1 cellular context compared by ENCODE assay signal in genomic region chr10:35126530-35127288, GRCh38.
TF ChIP-seq lines count a peak whose summit lies in the region.

TSS of gene CREM (plus strand) at chr10:35126846. CDS start at chr10:35137836, 10,990 bp downstream.

TF ChIP-seq in K562, 482 proteins besides CTCF, POLR2A, EP300 and RAD21 (continued from another document and continues in another):
- TF ChIP-seq, protein P1, sequence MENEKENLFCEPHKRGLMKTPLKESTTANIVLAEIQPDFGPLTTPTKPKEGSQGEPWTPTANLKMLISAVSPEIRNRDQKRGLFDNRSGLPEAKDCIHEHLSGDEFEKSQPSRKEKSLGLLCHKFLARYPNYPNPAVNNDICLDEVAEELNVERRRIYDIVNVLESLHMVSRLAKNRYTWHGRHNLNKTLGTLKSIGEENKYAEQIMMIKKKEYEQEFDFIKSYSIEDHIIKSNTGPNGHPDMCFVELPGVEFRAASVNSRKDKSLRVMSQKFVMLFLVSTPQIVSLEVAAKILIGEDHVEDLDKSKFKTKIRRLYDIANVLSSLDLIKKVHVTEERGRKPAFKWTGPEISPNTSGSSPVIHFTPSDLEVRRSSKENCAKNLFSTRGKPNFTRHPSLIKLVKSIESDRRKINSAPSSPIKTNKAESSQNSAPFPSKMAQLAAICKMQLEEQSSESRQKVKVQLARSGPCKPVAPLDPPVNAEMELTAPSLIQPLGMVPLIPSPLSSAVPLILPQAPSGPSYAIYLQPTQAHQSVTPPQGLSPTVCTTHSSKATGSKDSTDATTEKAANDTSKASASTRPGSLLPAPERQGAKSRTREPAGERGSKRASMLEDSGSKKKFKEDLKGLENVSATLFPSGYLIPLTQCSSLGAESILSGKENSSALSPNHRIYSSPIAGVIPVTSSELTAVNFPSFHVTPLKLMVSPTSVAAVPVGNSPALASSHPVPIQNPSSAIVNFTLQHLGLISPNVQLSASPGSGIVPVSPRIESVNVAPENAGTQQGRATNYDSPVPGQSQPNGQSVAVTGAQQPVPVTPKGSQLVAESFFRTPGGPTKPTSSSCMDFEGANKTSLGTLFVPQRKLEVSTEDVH (IDR thresholded peaks at IDR 0.05; ENCODE audit: low read depth, partially characterized antibody) = peak; percentile 80
- TF ChIP-seq TBL1XR1 (IDR thresholded peaks at IDR 0.05; ENCODE audit: low read length in 2 of 2) (peak; percentile 26 to 53; a peak in 1 of 4 replicates), ZNF77 (CRISPR knock-in tag; IDR thresholded peaks at IDR 0.05) (no peak), NFIX (CRISPR knock-in tag; IDR thresholded peaks at IDR 0.05; ENCODE audit: low read depth) (no peak), ZKSCAN3 (CRISPR knock-in tag; IDR thresholded peaks at IDR 0.05) (no peak), SREBF2 (CRISPR knock-in tag; IDR thresholded peaks at IDR 0.05) (no peak), EZH2 (IDR thresholded peaks at IDR 0.05; ENCODE audit: borderline replicate concordance, low read depth, low read length) (no peak), ZNF174 (CRISPR knock-in tag; IDR thresholded peaks at IDR 0.05) (no peak), AFF4 (CRISPR knock-in tag; IDR thresholded peaks at IDR 0.05) (no peak; the same call in 1 of the 2 replicates), ZNF121 (CRISPR knock-in tag; conservative IDR thresholded peaks at IDR 0.05) (no peak), BMI1 (IDR thresholded peaks at IDR 0.05; ENCODE audit: low read length) (no peak), DEAF1 (CRISPR knock-in tag; IDR thresholded peaks at IDR 0.05) (peak; percentile 47), NFATC3 (IDR thresholded peaks at IDR 0.05) (no peak), TSC22D4 (tag; IDR thresholded peaks at IDR 0.05) (no peak), VEZF1 (CRISPR knock-in tag; IDR thresholded peaks at IDR 0.05) (peak; percentile 92), DIDO1 (tag; IDR thresholded peaks at IDR 0.05; ENCODE audit: low read depth) (no peak), IRF1 (CRISPR knock-in tag; IDR thresholded peaks at IDR 0.05; ENCODE audit: borderline replicate concordance) (no peak), FOXP4 (CRISPR knock-in tag; IDR thresholded peaks at IDR 0.05; ENCODE audit: borderline replicate concordance) (no peak), CREB1 (IDR thresholded peaks at IDR 0.05) (peak; percentile 98), CREB1 (CRISPR knock-in tag; IDR thresholded peaks at IDR 0.05) (peak; percentile 89), DNMT1 (IDR thresholded peaks at IDR 0.05) (no peak), ETV5 (CRISPR knock-in tag; IDR thresholded peaks at IDR 0.05; ENCODE audit: low read depth) (no peak), RBM15 (IDR thresholded peaks at IDR 0.05; ENCODE audit: insufficient read depth, low read length) (no peak), ZNF232 (CRISPR knock-in tag; IDR thresholded peaks at IDR 0.05) (no peak), RB1 (IDR thresholded peaks at IDR 0.05; ENCODE audit: low read depth) (peak; percentile 59), ZNF431 (CRISPR knock-in tag; IDR thresholded peaks at IDR 0.05) (no peak), RFX7 (CRISPR knock-in tag; IDR thresholded peaks at IDR 0.05) (no peak), LEF1 (IDR thresholded peaks at IDR 0.05) (peak; percentile 53; the same call in 1 of the 2 replicates), FOSL1 (tag; conservative IDR thresholded peaks at IDR 0.05) (0 out of 2 replicates have a peak, but pooled peaks have one; percentile 25), CBX5 (IDR thresholded peaks at IDR 0.05; ENCODE audit: borderline replicate concordance, low read depth) (peak; percentile 35; the same call in 1 of the 2 replicates), ELF1 (tag; IDR thresholded peaks at IDR 0.05) (peak; percentile 90), ZC3H4 (CRISPR knock-in tag; IDR thresholded peaks at IDR 0.05; ENCODE audit: borderline replicate concordance) (no peak), MEIS2 (IDR thresholded peaks at IDR 0.05; ENCODE audit: partially characterized antibody) (peak; percentile 78), ESRRA (IDR thresholded peaks at IDR 0.05; ENCODE audit: borderline replicate concordance, low read depth) (peak; percentile 57; the same call in 1 of the 2 replicates), GTF2F1 (IDR thresholded peaks at IDR 0.05; ENCODE audit: low read depth, low read length) (no peak), ZNF408 (CRISPR knock-in tag; IDR thresholded peaks at IDR 0.05; ENCODE audit: low read depth) (no peak), ZC3H11A (IDR thresholded peaks at IDR 0.05; ENCODE audit: low read depth, low read length) (no peak), BRF1 (IDR thresholded peaks at IDR 0.05; ENCODE audit: borderline replicate concordance, extremely low read depth, insufficient read length) (no peak)
- TF ChIP-seq, protein P2, sequence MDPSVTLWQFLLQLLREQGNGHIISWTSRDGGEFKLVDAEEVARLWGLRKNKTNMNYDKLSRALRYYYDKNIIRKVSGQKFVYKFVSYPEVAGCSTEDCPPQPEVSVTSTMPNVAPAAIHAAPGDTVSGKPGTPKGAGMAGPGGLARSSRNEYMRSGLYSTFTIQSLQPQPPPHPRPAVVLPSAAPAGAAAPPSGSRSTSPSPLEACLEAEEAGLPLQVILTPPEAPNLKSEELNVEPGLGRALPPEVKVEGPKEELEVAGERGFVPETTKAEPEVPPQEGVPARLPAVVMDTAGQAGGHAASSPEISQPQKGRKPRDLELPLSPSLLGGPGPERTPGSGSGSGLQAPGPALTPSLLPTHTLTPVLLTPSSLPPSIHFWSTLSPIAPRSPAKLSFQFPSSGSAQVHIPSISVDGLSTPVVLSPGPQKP (CRISPR knock-in tag; IDR thresholded peaks at IDR 0.05) = no peak
- TF ChIP-seq, protein P3, sequence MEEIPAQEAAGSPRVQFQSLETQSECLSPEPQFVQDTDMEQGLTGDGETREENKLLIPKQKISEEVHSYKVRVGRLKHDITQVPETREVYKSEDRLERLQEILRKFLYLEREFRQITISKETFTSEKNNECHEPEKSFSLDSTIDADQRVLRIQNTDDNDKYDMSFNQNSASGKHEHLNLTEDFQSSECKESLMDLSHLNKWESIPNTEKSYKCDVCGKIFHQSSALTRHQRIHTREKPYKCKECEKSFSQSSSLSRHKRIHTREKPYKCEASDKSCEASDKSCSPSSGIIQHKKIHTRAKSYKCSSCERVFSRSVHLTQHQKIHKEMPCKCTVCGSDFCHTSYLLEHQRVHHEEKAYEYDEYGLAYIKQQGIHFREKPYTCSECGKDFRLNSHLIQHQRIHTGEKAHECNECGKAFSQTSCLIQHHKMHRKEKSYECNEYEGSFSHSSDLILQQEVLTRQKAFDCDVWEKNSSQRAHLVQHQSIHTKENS (CRISPR knock-in tag; IDR thresholded peaks at IDR 0.05) = no peak
- TF ChIP-seq, protein P4, sequence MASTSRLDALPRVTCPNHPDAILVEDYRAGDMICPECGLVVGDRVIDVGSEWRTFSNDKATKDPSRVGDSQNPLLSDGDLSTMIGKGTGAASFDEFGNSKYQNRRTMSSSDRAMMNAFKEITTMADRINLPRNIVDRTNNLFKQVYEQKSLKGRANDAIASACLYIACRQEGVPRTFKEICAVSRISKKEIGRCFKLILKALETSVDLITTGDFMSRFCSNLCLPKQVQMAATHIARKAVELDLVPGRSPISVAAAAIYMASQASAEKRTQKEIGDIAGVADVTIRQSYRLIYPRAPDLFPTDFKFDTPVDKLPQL (IDR thresholded peaks at IDR 0.05; ENCODE audit: extremely low read depth, insufficient read length) = peak; percentile 19
- TF ChIP-seq, protein P5, sequence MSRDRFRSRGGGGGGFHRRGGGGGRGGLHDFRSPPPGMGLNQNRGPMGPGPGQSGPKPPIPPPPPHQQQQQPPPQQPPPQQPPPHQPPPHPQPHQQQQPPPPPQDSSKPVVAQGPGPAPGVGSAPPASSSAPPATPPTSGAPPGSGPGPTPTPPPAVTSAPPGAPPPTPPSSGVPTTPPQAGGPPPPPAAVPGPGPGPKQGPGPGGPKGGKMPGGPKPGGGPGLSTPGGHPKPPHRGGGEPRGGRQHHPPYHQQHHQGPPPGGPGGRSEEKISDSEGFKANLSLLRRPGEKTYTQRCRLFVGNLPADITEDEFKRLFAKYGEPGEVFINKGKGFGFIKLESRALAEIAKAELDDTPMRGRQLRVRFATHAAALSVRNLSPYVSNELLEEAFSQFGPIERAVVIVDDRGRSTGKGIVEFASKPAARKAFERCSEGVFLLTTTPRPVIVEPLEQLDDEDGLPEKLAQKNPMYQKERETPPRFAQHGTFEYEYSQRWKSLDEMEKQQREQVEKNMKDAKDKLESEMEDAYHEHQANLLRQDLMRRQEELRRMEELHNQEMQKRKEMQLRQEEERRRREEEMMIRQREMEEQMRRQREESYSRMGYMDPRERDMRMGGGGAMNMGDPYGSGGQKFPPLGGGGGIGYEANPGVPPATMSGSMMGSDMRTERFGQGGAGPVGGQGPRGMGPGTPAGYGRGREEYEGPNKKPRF (IDR thresholded peaks at IDR 0.05; ENCODE audit: low read depth, low read length) = no peak
- TF ChIP-seq, protein P6, sequence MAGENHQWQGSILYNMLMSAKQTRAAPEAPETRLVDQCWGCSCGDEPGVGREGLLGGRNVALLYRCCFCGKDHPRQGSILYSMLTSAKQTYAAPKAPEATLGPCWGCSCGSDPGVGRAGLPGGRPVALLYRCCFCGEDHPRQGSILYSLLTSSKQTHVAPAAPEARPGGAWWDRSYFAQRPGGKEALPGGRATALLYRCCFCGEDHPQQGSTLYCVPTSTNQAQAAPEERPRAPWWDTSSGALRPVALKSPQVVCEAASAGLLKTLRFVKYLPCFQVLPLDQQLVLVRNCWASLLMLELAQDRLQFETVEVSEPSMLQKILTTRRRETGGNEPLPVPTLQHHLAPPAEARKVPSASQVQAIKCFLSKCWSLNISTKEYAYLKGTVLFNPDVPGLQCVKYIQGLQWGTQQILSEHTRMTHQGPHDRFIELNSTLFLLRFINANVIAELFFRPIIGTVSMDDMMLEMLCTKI (IDR thresholded peaks at IDR 0.05; ENCODE audit: partially characterized antibody) = no peak
